8 cellular contexts compared by ENCODE assay signal in genomic region chr7:22563621-22564241, GRCh38.
DNase-seq lines count a peak whose midpoint lies in the region; ATAC-seq and TF ChIP-seq lines count a peak whose summit lies in the region.

No MANE protein-coding gene starts in this region.

- H3K4me1 ChIP-seq in heart right ventricle = peaks cover 13 to 69% (median 65%) of the 10 kb centered on the region in 9 donors
- H3K4me1 ChIP-seq in thoracic aorta (ENCODE audit: control insufficient read depth in 1 of 2, low read depth in 2 of 2) = peaks cover 28 to 40% of the 10 kb centered on the region in 2 donors
- peaks cover 21% of the 10 kb centered on the region for H3K4me1 ChIP-seq in testis

- intact Hi-C loops in heart right ventricle (cut with DNase I) = loop anchor here in 8 of 10 donors (1.0 to 10.0 kb wide), 8 partner anchors 25 to 451 kb away; partner anchors contain the start of genes IL6 (in 4 of the 8) and HYCC1 (in 1 of the 8)
- intact Hi-C loops in testis (cut with DNase I; ENCODE audit: low total_unique reads) = loop anchor here (5.0 kb wide), 1 partner anchor 164 kb away; the partner anchor contains the start of gene IL6

- H3K9me3 ChIP-seq in heart right ventricle (no peaks in the 10 kb centered on the region), thoracic aorta (no peaks in the 10 kb centered on the region), testis (no peaks in the 10 kb centered on the region)

- WGBS in heart right ventricle, 2 donors = 35 to 37% methylated on average over 11 of the region's 11 CpGs
- 78 to 85% methylated on average over 10 to 11 of the region's 11 CpGs for WGBS in testis, 2 donors

- H3K36me3 ChIP-seq in heart right ventricle (no peaks in the 10 kb centered on the region), thoracic aorta (no peaks in the 10 kb centered on the region), testis (ENCODE audit: low read depth, missing control alignments) (no peaks in the 10 kb centered on the region)

- TF ChIP-seq CTCF in GM12865 (IDR thresholded peaks at IDR 0.05; ENCODE audit: insufficient read depth, low read depth, low read length, missing control alignments) (no peak), heart right ventricle (IDR thresholded peaks at IDR 0.05) (no peak), thoracic aorta (IDR thresholded peaks at IDR 0.05) (no peak), testis (IDR thresholded peaks at IDR 0.05) (no peak)

- peak; percentile 76 for DNase-seq in GM12865 (ENCODE audit: low read depth)
- DNase-seq in heart right ventricle = no peak
- no peak for DNase-seq in thoracic aorta (ENCODE audit: low spot score)
- no peak for DNase-seq in testis
- no peak for DNase-seq in SHP77 treated with DMSO at 0.1 percent for 48 hours (lab: John Stamatoyannopoulos, UW)
- no peak for DNase-seq in NCI-H524 treated with DMSO at 0.1 percent for 48 hours (lab: John Stamatoyannopoulos, UW)

- TF ChIP-seq POLR2A in testis (IDR thresholded peaks at IDR 0.05) = no peak

- ATAC-seq in HG02610 (IDR thresholded peaks at IDR 0.05; ENCODE audit: unreplicated experiment) (peak; percentile 72), SK-N-SH treated with all-trans-retinoic acid at 6 μM for 48 hours (peak; percentile 8), heart right ventricle (peak in 7 of 8 donors; percentile 9 to 44 (median 30)), thoracic aorta (ENCODE audit: insufficient number of reproducible peaks, low FRiP score, low read depth) (no peak)

- peak overlapping the region; percentile 16; the same call in 1 of the 2 replicates for H3K4me3 ChIP-seq in GM12865 (ENCODE audit: low read depth, low read length)
- H3K4me3 ChIP-seq in heart right ventricle = peak overlapping the region in 9 of 10 donors; percentile 29 to 55 (median 48)
- H3K4me3 ChIP-seq in thoracic aorta = peak overlapping the region; percentile 0
- no peak overlapping the region for H3K4me3 ChIP-seq in testis

- H3K27ac ChIP-seq in heart right ventricle (peak overlapping the region; percentile 19 to 91 (median 82)), thoracic aorta (peak overlapping the region in 1 of 2 donors; percentile 1), testis (no peak overlapping the region)

- H3K27me3 ChIP-seq in heart right ventricle (peaks cover 0 to 12% (median 0%) of the 10 kb centered on the region in 7 donors), thoracic aorta (replicated peaks; ENCODE audit: insufficient read depth) (no peaks in the 10 kb centered on the region), testis (no peaks in the 10 kb centered on the region)

TF ChIP-seq in SK-N-SH treated with all-trans-retinoic acid at 6 μM for 48 hours, 23 proteins besides CTCF, POLR2A, EP300 and RAD21:
- TF ChIP-seq ZFP3 (CRISPR knock-in tag; IDR thresholded peaks at IDR 0.05) = no peak
- no peak for TF ChIP-seq PATZ1 (CRISPR knock-in tag; IDR thresholded peaks at IDR 0.05; ENCODE audit: borderline replicate concordance)
- TF ChIP-seq CREB5 (CRISPR knock-in tag; IDR thresholded peaks at IDR 0.05; ENCODE audit: low read depth) = no peak
- no peak for TF ChIP-seq SNAI2 (CRISPR knock-in tag; IDR thresholded peaks at IDR 0.05)
- TF ChIP-seq OSR1 (CRISPR knock-in tag; IDR thresholded peaks at IDR 0.05) = no peak
- no peak for TF ChIP-seq ESRRG (CRISPR knock-in tag; IDR thresholded peaks at IDR 0.05)
- TF ChIP-seq CSDC2 (CRISPR knock-in tag; IDR thresholded peaks at IDR 0.05) = no peak
- no peak for TF ChIP-seq RARB (CRISPR knock-in tag; IDR thresholded peaks at IDR 0.05)
- no peak for TF ChIP-seq ZC3H10 (CRISPR knock-in tag; IDR thresholded peaks at IDR 0.05)
- TF ChIP-seq BACH2 (CRISPR knock-in tag; IDR thresholded peaks at IDR 0.05; ENCODE audit: borderline replicate concordance) = no peak
- TF ChIP-seq ISL1 (CRISPR knock-in tag; IDR thresholded peaks at IDR 0.05) = no peak
- TF ChIP-seq ZNF565 (CRISPR knock-in tag; conservative IDR thresholded peaks at IDR 0.05; ENCODE audit: low read depth) = no peak
- TF ChIP-seq ARNTL (CRISPR knock-in tag; IDR thresholded peaks at IDR 0.05; ENCODE audit: borderline replicate concordance, low read depth) = no peak
TF ChIP-seq in SK-N-SH treated with all-trans-retinoic acid at 6 μM for 48 hours: peak in this region for 0.

Comparison
In these comparisons a context has a peak if more than half of its experiments do, and no peak if none do; other contexts are left out.
1. H3K4me3 ChIP-seq: peak in GM12865 (single experiment), heart right ventricle (9 of 10) and thoracic aorta (single experiment); none in testis (0 of 2).
2. H3K27ac ChIP-seq: peak in heart right ventricle (10 of 10); none in testis (0 of 2).